ENCODE assay signal across 1 cellular context in genomic region chr3:196431193-196432136, GRCh38.
A peak's percentile ranks its signal among the peaks of the same experiment; 100 is the strongest.
TF ChIP-seq lines count a peak whose summit lies in the region.

No MANE protein-coding gene starts in this region.

TF ChIP-seq in K562, 482 proteins besides CTCF, POLR2A, EP300 and RAD21 (continued from another document and continues in another):
- TF ChIP-seq GTF3C2 (IDR thresholded peaks at IDR 0.05; ENCODE audit: borderline replicate concordance, extremely low read depth, insufficient read length) (no peak), ZNF175 (CRISPR knock-in tag; IDR thresholded peaks at IDR 0.05; ENCODE audit: low read depth) (no peak), GTF2F1 (IDR thresholded peaks at IDR 0.05; ENCODE audit: low read depth, low read length) (no peak), SMARCC2 (IDR thresholded peaks at IDR 0.05; ENCODE audit: low read depth) (no peak), ZNF75A (CRISPR knock-in tag; IDR thresholded peaks at IDR 0.05) (no peak), ZBTB12 (CRISPR knock-in tag; IDR thresholded peaks at IDR 0.05) (no peak), RBM22 (IDR thresholded peaks at IDR 0.05; ENCODE audit: low read depth, low read length, poor library complexity, severe bottlenecking) (no peak), SAFB2 (IDR thresholded peaks at IDR 0.05; ENCODE audit: borderline replicate concordance, low read depth, low read length, severe bottlenecking) (no peak), SPI1 (IDR thresholded peaks at IDR 0.05; ENCODE audit: borderline replicate concordance, low read depth, low read length) (peak; percentile 70), MYNN (IDR thresholded peaks at IDR 0.05) (no peak), MYNN (CRISPR knock-in tag; IDR thresholded peaks at IDR 0.05) (no peak), ZNF511 (CRISPR knock-in tag; IDR thresholded peaks at IDR 0.05) (no peak), ELF2 (CRISPR knock-in tag; IDR thresholded peaks at IDR 0.05) (no peak; the same call in 1 of the 2 replicates), BCOR (IDR thresholded peaks at IDR 0.05) (no peak), GMEB1 (CRISPR knock-in tag; IDR thresholded peaks at IDR 0.05) (no peak), AFF1 (IDR thresholded peaks at IDR 0.05; ENCODE audit: low read depth in 1 of 2, partially characterized antibody in 2 of 2) (no peak), L3MBTL2 (IDR thresholded peaks at IDR 0.05) (peak; percentile 10; the same call in 1 of the 2 replicates), SMAD4 (CRISPR knock-in tag; conservative IDR thresholded peaks at IDR 0.05) (0 out of 2 replicates have a peak, but pooled peaks have one; percentile 27), ZC3H11A (IDR thresholded peaks at IDR 0.05; ENCODE audit: low read depth, low read length) (no peak), CCNT2 (IDR thresholded peaks at IDR 0.05; ENCODE audit: borderline replicate concordance, extremely low read depth, insufficient read length, low read depth, low read length) (no peak), CHD7 (IDR thresholded peaks at IDR 0.05; ENCODE audit: low read depth, low read length) (no peak), HNRNPK (IDR thresholded peaks at IDR 0.05; ENCODE audit: low read depth, low read length, poor library complexity, severe bottlenecking) (no peak), ZNF24 (IDR thresholded peaks at IDR 0.05) (no peak), PHF21A (IDR thresholded peaks at IDR 0.05; ENCODE audit: borderline replicate concordance, low read depth) (no peak), CXXC5 (CRISPR knock-in tag; IDR thresholded peaks at IDR 0.05) (peak; percentile 5; the same call in 1 of the 2 replicates), ZFPM2 (CRISPR knock-in tag; IDR thresholded peaks at IDR 0.05) (no peak), ZNF584 (CRISPR knock-in tag; IDR thresholded peaks at IDR 0.05; ENCODE audit: low read depth) (no peak), FOXK2 (conservative IDR thresholded peaks at IDR 0.05 in 1 of 2, IDR thresholded peaks at IDR 0.05 in 1 of 2; ENCODE audit: low read depth in 2 of 2) (no peak), ZBTB11 (CRISPR knock-in tag; IDR thresholded peaks at IDR 0.05) (peak in 1 of 3 experiments; percentile 65; a peak in 1 of 6 replicates), SMAD2 (IDR thresholded peaks at IDR 0.05; ENCODE audit: low read depth, low read length) (no peak), EGR1 (conservative IDR thresholded peaks at IDR 0.05) (peak; percentile 96), POLR2G (IDR thresholded peaks at IDR 0.05; ENCODE audit: low read depth, low read length) (no peak)
